15 cellular contexts compared by ENCODE assay signal in genomic region chr2:134334542-134335353, GRCh38.
"Had no signal": no experiment of that assay in that cellular context is flagged by ENCODE, and none has a peak within 500 bp of the region (broad histone marks: within the 10 kb centered on the region; RNA-seq: fewer than 3 reads in every experiment).

No MANE protein-coding gene starts in this region.

- H3K27ac ChIP-seq: gastrocnemius medialis, lower lobe of right lung, psoas muscle, right lobe of liver, stomach, testis, upper lobe of right lung had no signal

- ATAC-seq: gastrocnemius medialis, left cardiac atrium, lower lobe of right lung, psoas muscle, right lobe of liver, upper lobe of right lung had no signal

- H3K36me3 ChIP-seq: gastrocnemius medialis, lower lobe of right lung, right lobe of liver, upper lobe of right lung had no signal

- H3K27me3 ChIP-seq: dorsolateral prefrontal cortex, gastrocnemius medialis, right lobe of liver, stomach, testis, upper lobe of right lung had no signal

- H3K4me2 ChIP-seq: smooth muscle cell had no signal

- H3K4me1 ChIP-seq: gastrocnemius medialis, psoas muscle, right lobe of liver had no signal

- H3K4me3 ChIP-seq: dorsolateral prefrontal cortex, gastrocnemius medialis, lower lobe of right lung, psoas muscle, right lobe of liver, smooth muscle cell, stomach, testis, upper lobe of right lung had no signal

- H3K4me3 Mint-ChIP-seq: endodermal cell; mesothelial cell of epicardium; neural crest cell; T-helper 2 cell treated with Interferon-gamma antibody and Interleukin-4, amounts not matched to agents 5 μg/mL and 100 μg/mL, for 36 hours had no signal

- H3K9me3 ChIP-seq: gastrocnemius medialis, lower lobe of right lung, psoas muscle, right lobe of liver, stomach, testis, upper lobe of right lung had no signal

- DNase-seq: activated naive CD4-positive, alpha-beta T cell treated with anti-CD3 and anti-CD28 coated beads, Interleukin-2, amount 50 U/mL, for 16 hours; dorsolateral prefrontal cortex; endodermal cell; gastrocnemius medialis; left cardiac atrium; lower lobe of right lung; psoas muscle; right lobe of liver; stomach; testis; upper lobe of right lung had no signal

- H3K27ac Mint-ChIP-seq: endodermal cell; T-helper 2 cell treated with Interferon-gamma antibody and Interleukin-4, amounts not matched to agents 5 μg/mL and 100 μg/mL, for 36 hours had no signal
